1 cellular context compared by ENCODE assay signal in the genomic region with DNA sequence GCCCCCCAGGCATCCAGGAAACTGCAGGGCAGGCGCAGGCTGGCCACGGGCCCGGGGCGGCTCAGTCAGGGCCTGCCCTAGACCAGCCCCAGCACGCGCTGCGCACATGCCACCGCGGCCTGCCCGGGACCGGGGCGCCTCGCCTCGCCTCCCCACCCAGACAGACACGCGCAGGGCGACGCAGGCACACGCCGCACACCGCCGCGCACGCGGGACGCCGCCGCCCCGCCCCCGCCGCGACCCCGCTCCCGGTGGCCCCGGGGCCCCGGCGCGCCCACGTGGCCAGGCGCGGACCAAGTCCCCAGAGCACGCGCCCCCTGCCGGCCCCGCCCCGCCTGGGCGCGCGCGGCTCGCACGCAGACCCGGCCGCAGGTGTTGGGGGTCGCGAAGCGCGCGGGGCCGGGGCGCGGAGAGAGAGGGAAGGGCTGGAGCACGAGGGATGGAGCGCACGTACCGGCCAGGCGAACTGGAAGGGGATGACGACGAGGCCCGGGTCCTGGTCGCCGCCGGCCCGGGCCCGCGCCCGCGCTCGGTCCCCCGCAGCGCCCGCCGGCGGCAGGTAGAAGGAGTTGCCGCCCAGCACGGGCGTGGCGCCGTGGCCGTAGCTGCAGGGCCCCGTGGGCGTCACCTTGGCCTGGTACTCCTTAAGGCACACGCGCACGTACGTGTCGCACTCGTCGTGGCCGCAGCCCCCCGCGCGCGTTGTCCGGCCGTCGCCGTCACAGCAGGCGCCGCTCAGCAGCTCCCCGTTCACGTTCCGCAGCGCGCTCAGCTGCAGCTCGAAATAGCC.
TF ChIP-seq lines count a peak whose summit lies in the region.

No MANE protein-coding gene starts in this region.

TF ChIP-seq in K562, 482 proteins besides CTCF, POLR2A, EP300 and RAD21 (continued from another document and continues in another):
- TF ChIP-seq ZNF384 (IDR thresholded peaks at IDR 0.05; ENCODE audit: low read depth, low read length) (no peak), ATF1 (CRISPR knock-in tag; IDR thresholded peaks at IDR 0.05) (no peak), ATF1 (tag; IDR thresholded peaks at IDR 0.05) (peak; percentile 18; the same call in 1 of the 2 replicates), EHMT2 (IDR thresholded peaks at IDR 0.05) (no peak), POLR2G (IDR thresholded peaks at IDR 0.05; ENCODE audit: low read depth, low read length) (peak; percentile 70), ZNF589 (CRISPR knock-in tag; IDR thresholded peaks at IDR 0.05; ENCODE audit: low read depth) (no peak), MGA (IDR thresholded peaks at IDR 0.05) (peak; percentile 83), HIVEP1 (CRISPR knock-in tag; IDR thresholded peaks at IDR 0.05) (no peak), HDAC2 (IDR thresholded peaks at IDR 0.05) (no peak), BACH1 (tag; IDR thresholded peaks at IDR 0.05) (no peak), TSC22D4 (tag; IDR thresholded peaks at IDR 0.05) (no peak), BCL6 (CRISPR knock-in tag; IDR thresholded peaks at IDR 0.05) (no peak), ARHGAP35 (IDR thresholded peaks at IDR 0.05; ENCODE audit: partially characterized antibody) (no peak), THRAP3 (IDR thresholded peaks at IDR 0.05; ENCODE audit: borderline replicate concordance) (no peak), THRA (IDR thresholded peaks at IDR 0.05) (no peak), ZBTB9 (CRISPR knock-in tag; IDR thresholded peaks at IDR 0.05) (no peak), ZNF398 (CRISPR knock-in tag; IDR thresholded peaks at IDR 0.05) (no peak), U2AF2 (optimal IDR thresholded peaks at IDR 0.05; ENCODE audit: low read depth, low read length) (no peak), SRSF7 (optimal IDR thresholded peaks at IDR 0.05; ENCODE audit: low read depth, low read length) (no peak), CSDE1 (IDR thresholded peaks at IDR 0.05) (no peak), MYC (IDR thresholded peaks at IDR 0.05; ENCODE audit: low read depth, low read length) (peak; percentile 91; the same call in 1 of the 2 replicates), MYC (CRISPR knock-in tag; IDR thresholded peaks at IDR 0.05; ENCODE audit: borderline replicate concordance, low read depth) (no peak), ZNF41 (CRISPR knock-in tag; conservative IDR thresholded peaks at IDR 0.05) (no peak), KDM2B (CRISPR knock-in tag; IDR thresholded peaks at IDR 0.05) (no peak)
- TF ChIP-seq, protein P1, sequence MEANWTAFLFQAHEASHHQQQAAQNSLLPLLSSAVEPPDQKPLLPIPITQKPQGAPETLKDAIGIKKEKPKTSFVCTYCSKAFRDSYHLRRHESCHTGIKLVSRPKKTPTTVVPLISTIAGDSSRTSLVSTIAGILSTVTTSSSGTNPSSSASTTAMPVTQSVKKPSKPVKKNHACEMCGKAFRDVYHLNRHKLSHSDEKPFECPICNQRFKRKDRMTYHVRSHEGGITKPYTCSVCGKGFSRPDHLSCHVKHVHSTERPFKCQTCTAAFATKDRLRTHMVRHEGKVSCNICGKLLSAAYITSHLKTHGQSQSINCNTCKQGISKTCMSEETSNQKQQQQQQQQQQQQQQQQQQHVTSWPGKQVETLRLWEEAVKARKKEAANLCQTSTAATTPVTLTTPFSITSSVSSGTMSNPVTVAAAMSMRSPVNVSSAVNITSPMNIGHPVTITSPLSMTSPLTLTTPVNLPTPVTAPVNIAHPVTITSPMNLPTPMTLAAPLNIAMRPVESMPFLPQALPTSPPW (CRISPR knock-in tag; IDR thresholded peaks at IDR 0.05): no peak
- TF ChIP-seq, protein P2, sequence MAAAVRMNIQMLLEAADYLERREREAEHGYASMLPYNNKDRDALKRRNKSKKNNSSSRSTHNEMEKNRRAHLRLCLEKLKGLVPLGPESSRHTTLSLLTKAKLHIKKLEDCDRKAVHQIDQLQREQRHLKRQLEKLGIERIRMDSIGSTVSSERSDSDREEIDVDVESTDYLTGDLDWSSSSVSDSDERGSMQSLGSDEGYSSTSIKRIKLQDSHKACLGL (CRISPR knock-in tag; IDR thresholded peaks at IDR 0.05; ENCODE audit: borderline replicate concordance, poor library complexity, severe bottlenecking): no peak
- TF ChIP-seq, protein P3, sequence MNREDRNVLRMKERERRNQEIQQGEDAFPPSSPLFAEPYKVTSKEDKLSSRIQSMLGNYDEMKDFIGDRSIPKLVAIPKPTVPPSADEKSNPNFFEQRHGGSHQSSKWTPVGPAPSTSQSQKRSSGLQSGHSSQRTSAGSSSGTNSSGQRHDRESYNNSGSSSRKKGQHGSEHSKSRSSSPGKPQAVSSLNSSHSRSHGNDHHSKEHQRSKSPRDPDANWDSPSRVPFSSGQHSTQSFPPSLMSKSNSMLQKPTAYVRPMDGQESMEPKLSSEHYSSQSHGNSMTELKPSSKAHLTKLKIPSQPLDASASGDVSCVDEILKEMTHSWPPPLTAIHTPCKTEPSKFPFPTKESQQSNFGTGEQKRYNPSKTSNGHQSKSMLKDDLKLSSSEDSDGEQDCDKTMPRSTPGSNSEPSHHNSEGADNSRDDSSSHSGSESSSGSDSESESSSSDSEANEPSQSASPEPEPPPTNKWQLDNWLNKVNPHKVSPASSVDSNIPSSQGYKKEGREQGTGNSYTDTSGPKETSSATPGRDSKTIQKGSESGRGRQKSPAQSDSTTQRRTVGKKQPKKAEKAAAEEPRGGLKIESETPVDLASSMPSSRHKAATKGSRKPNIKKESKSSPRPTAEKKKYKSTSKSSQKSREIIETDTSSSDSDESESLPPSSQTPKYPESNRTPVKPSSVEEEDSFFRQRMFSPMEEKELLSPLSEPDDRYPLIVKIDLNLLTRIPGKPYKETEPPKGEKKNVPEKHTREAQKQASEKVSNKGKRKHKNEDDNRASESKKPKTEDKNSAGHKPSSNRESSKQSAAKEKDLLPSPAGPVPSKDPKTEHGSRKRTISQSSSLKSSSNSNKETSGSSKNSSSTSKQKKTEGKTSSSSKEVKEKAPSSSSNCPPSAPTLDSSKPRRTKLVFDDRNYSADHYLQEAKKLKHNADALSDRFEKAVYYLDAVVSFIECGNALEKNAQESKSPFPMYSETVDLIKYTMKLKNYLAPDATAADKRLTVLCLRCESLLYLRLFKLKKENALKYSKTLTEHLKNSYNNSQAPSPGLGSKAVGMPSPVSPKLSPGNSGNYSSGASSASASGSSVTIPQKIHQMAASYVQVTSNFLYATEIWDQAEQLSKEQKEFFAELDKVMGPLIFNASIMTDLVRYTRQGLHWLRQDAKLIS (CRISPR knock-in tag; IDR thresholded peaks at IDR 0.05): no peak
- TF ChIP-seq, protein P4, sequence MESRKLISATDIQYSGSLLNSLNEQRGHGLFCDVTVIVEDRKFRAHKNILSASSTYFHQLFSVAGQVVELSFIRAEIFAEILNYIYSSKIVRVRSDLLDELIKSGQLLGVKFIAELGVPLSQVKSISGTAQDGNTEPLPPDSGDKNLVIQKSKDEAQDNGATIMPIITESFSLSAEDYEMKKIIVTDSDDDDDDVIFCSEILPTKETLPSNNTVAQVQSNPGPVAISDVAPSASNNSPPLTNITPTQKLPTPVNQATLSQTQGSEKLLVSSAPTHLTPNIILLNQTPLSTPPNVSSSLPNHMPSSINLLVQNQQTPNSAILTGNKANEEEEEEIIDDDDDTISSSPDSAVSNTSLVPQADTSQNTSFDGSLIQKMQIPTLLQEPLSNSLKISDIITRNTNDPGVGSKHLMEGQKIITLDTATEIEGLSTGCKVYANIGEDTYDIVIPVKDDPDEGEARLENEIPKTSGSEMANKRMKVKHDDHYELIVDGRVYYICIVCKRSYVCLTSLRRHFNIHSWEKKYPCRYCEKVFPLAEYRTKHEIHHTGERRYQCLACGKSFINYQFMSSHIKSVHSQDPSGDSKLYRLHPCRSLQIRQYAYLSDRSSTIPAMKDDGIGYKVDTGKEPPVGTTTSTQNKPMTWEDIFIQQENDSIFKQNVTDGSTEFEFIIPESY (CRISPR knock-in tag; IDR thresholded peaks at IDR 0.05): no peak
